In genomic region chr5:176646049-176646706, GRCh38 we compare ENCODE assay signal across 1 cellular context.
TF ChIP-seq lines count a peak whose summit lies in the region.

No MANE protein-coding gene starts in this region.

TF ChIP-seq in GM12878, 131 proteins besides CTCF, POLR2A, EP300 and RAD21:
- TF ChIP-seq IRF5 (IDR thresholded peaks at IDR 0.05; ENCODE audit: borderline replicate concordance) (no peak), KLF5 (IDR thresholded peaks at IDR 0.05; ENCODE audit: partially characterized antibody) (no peak), ZZZ3 (IDR thresholded peaks at IDR 0.05; ENCODE audit: control insufficient read depth, insufficient read length, low read depth) (no peak), POU2F2 (IDR thresholded peaks at IDR 0.05; ENCODE audit: borderline replicate concordance, low read depth, low read length) (no peak), NBN (IDR thresholded peaks at IDR 0.05) (no peak), RCOR1 (conservative IDR thresholded peaks at IDR 0.05; ENCODE audit: low read depth, low read length) (no peak), SREBF1 (IDR thresholded peaks at IDR 0.05; ENCODE audit: low read length) (no peak), ZBTB33 (IDR thresholded peaks at IDR 0.05) (no peak), HSF1 (IDR thresholded peaks at IDR 0.05; ENCODE audit: low read depth, low read length) (no peak), YY1 (IDR thresholded peaks at IDR 0.05; ENCODE audit: low read depth, low read length) (no peak), ESRRA (IDR thresholded peaks at IDR 0.05; ENCODE audit: low read length) (no peak), ATF7 (IDR thresholded peaks at IDR 0.05; ENCODE audit: low read depth) (no peak), EGR1 (IDR thresholded peaks at IDR 0.05; ENCODE audit: borderline replicate concordance in 1 of 2, low read depth in 2 of 2, low read length in 2 of 2) (no peak)
